8 cellular contexts compared by ENCODE assay signal in genomic region chr4:781493-782216, GRCh38. TPM values are rescaled to one million over a fixed set of nuclear protein-coding genes. Genes with fewer than 3 reads are reported as not detected.
DNase-seq lines count a peak whose midpoint lies in the region; ATAC-seq and TF ChIP-seq lines count a peak whose summit lies in the region.

No MANE protein-coding gene starts in this region.

- WGBS in esophagus muscularis mucosa, result 0% methylated on average over 23 of the region's 57 CpGs

- no peaks in the 10 kb centered on the region for H3K27me3 ChIP-seq in DND-41 (ENCODE audit: insufficient read depth, low read length, poor library complexity)
- peaks cover 0 to 19% of the 10 kb centered on the region in 2 donors for H3K27me3 ChIP-seq in Peyer's patch
- peaks cover 6 to 25% (median 19%) of the 10 kb centered on the region in 4 donors for H3K27me3 ChIP-seq in esophagus muscularis mucosa
- peaks cover 12 to 24% of the 10 kb centered on the region in 2 donors for H3K27me3 ChIP-seq in muscle layer of colon (ENCODE audit: control insufficient read depth in 1 of 2, insufficient read depth in 2 of 2, low read length in 2 of 2)

- H2AFZ ChIP-seq in DND-41 (ENCODE audit: low read depth, low read length), result peak overlapping the region; percentile 92

- peak overlapping the region; percentile 78 for H3K4me2 ChIP-seq in DND-41 (ENCODE audit: insufficient read depth, low read length)

- H3K4me3 ChIP-seq in DND-41 (ENCODE audit: low read depth in 1 of 2, low read length in 2 of 2) (peak overlapping the region; percentile 99 to 100), Peyer's patch (peak overlapping the region; percentile 83 to 98 (median 90)), esophagus muscularis mucosa (peak overlapping the region; percentile 86 to 100 (median 94)), muscle layer of colon (ENCODE audit: low read depth in 1 of 2, low read length in 2 of 2) (peak overlapping the region; percentile 82 to 95)

- intact Hi-C loops in esophagus muscularis mucosa (cut with DNase I), result no loop called here

- H3K36me3 ChIP-seq in DND-41 (ENCODE audit: insufficient read depth, low read length), result peaks cover 47% of the 10 kb centered on the region
- H3K36me3 ChIP-seq in KOPT-K1 (ENCODE audit: insufficient read depth, low read length), result peaks cover 38% of the 10 kb centered on the region
- peaks cover 0 to 21% (median 0%) of the 10 kb centered on the region in 3 donors for H3K36me3 ChIP-seq in Peyer's patch
- peaks cover 8 to 35% (median 25%) of the 10 kb centered on the region in 4 donors for H3K36me3 ChIP-seq in esophagus muscularis mucosa
- peaks cover 20% of the 10 kb centered on the region for H3K36me3 ChIP-seq in muscle layer of colon (ENCODE audit: insufficient read depth, low read length)

- H3K9ac ChIP-seq in DND-41 (ENCODE audit: low read depth, low read length), result peak overlapping the region; percentile 100
- peak overlapping the region; percentile 84 for H3K9ac ChIP-seq in muscle layer of colon (ENCODE audit: low read length)

- peak; percentile 93 for ATAC-seq in DND-41 (ENCODE audit: insufficient read depth, low read depth)
- peak; percentile 96 for ATAC-seq in GM21825 (IDR thresholded peaks at IDR 0.05; ENCODE audit: unreplicated experiment)

- H3K27ac ChIP-seq in DND-41 (ENCODE audit: low read length) (peak overlapping the region; percentile 95), KOPT-K1 (ENCODE audit: low read depth, low read length, poor library complexity, severe bottlenecking) (peak overlapping the region; percentile 93), Peyer's patch (peak overlapping the region; percentile 86 to 96 (median 88)), esophagus muscularis mucosa (replicated peaks in 1 of 4) (peak overlapping the region; percentile 83 to 96 (median 94)), muscle layer of colon (ENCODE audit: low read depth, low read length) (peak overlapping the region; percentile 91)

- peaks cover 39% of the 10 kb centered on the region for H3K4me1 ChIP-seq in DND-41 (ENCODE audit: insufficient read depth, low read length)
- peaks cover 0 to 45% (median 16%) of the 10 kb centered on the region in 4 donors for H3K4me1 ChIP-seq in Peyer's patch
- H3K4me1 ChIP-seq in esophagus muscularis mucosa, result peaks cover 40 to 79% (median 63%) of the 10 kb centered on the region in 4 donors
- H3K4me1 ChIP-seq in muscle layer of colon (ENCODE audit: insufficient read depth, low read length), result peaks cover 26% of the 10 kb centered on the region

- no peak for TF ChIP-seq EP300 in esophagus muscularis mucosa (IDR thresholded peaks at IDR 0.05)

- peaks cover 50% of the 10 kb centered on the region for H3K79me2 ChIP-seq in DND-41 (ENCODE audit: insufficient read depth, low read length)

- no peaks in the 10 kb centered on the region for H3K9me3 ChIP-seq in DND-41 (ENCODE audit: insufficient read depth, low read length, severe bottlenecking)
- H3K9me3 ChIP-seq in KOPT-K1 (ENCODE audit: insufficient read depth, low read length, poor library complexity, severe bottlenecking), result no peaks in the 10 kb centered on the region
- no peaks in the 10 kb centered on the region for H3K9me3 ChIP-seq in Peyer's patch
- no peaks in the 10 kb centered on the region for H3K9me3 ChIP-seq in esophagus muscularis mucosa
- H3K9me3 ChIP-seq in muscle layer of colon (ENCODE audit: low read length), result no peaks in the 10 kb centered on the region

- peaks cover 41% of the 10 kb centered on the region for H4K20me1 ChIP-seq in DND-41 (ENCODE audit: insufficient read depth, low read length)

- TF ChIP-seq CTCF in DND-41 (IDR thresholded peaks at IDR 0.05; ENCODE audit: borderline replicate concordance, extremely low read depth, low read length, poor library complexity, severe bottlenecking), result no peak
- TF ChIP-seq CTCF in Peyer's patch (IDR thresholded peaks at IDR 0.05), result peak in 1 of 6 experiments; percentile 3
- peak in 1 of 3 experiments; percentile 9 for TF ChIP-seq CTCF in esophagus muscularis mucosa (IDR thresholded peaks at IDR 0.05)

- TF ChIP-seq POLR2A in Peyer's patch (IDR thresholded peaks at IDR 0.05), result peak; percentile 93 to 96
- peak; percentile 96 for TF ChIP-seq POLR2A in esophagus muscularis mucosa (IDR thresholded peaks at IDR 0.05; ENCODE audit: low read depth)

- peak; percentile 100 for DNase-seq in DND-41
- peak; percentile 97 to 99 (median 99) for DNase-seq in Peyer's patch
- peak; percentile 98 for DNase-seq in activated T-helper 1 cell treated with Interleukin-2 at 50 U/mL for 16 hours (ENCODE audit: low read depth)
- peak; percentile 100 for DNase-seq in esophagus muscularis mucosa (ENCODE audit: extremely low spot score)
- peak; percentile 95 to 97 for DNase-seq in stimulated activated CD8-positive, alpha-beta memory T cell treated with anti-CD3 and anti-CD28 coated beads, Interleukin-7, amount 100 ng/mL, for 1 hour (ENCODE audit: low read depth in 2 of 2)

RNA-seq across cellular contexts. Expression of gene CPLX1, which starts 44.3 kb away (rescaled TPM):
- total RNA-seq in Peyer's patch (under 1 TPM in 2 of 4 donors, not detected in 2; 0.35 to 0.67 TPM), esophagus muscularis mucosa (1 to 10 TPM; 1.1 to 1.6 (median 1.3) TPM)

Comparison
In these comparisons a context has a peak if more than half of its experiments do, and no peak if none do; other contexts are left out.
1. Peak in every context shown above with its lines: DNase-seq, ATAC-seq, H3K4me3 ChIP-seq and H3K27ac ChIP-seq.